In genomic region chr4:29009908-29010307, GRCh38 we compare ENCODE assay signal across 17 cellular contexts.
A peak's percentile ranks its signal among the peaks of the same experiment; 100 is the strongest.
DNase-seq lines count a peak whose midpoint lies in the region; ATAC-seq, FAIRE-seq and TF ChIP-seq lines count a peak whose summit lies in the region.
"Had no signal": no experiment of that assay in that cellular context is flagged by ENCODE, and none has a peak within 500 bp of the region (broad histone marks: within the 10 kb centered on the region; RNA-seq: fewer than 3 reads in every experiment).

No MANE protein-coding gene starts in this region.

- H4K91ac ChIP-seq in H9 (ENCODE audit: insufficient read length, low read depth, low read length) (no peak overlapping the region), H1 (replicated peaks; ENCODE audit: insufficient read length, low read length) (no peak overlapping the region)

- no peak overlapping the region for H3K27ac ChIP-seq in H9 (ENCODE audit: insufficient read length, low read depth, low read length)
- no peak overlapping the region for H3K27ac ChIP-seq in H1 (ENCODE audit: low read depth, low read length)
- no peak overlapping the region for H3K27ac ChIP-seq in small intestine (ENCODE audit: low read depth in 1 of 2, low read length in 1 of 2)
- H3K27ac ChIP-seq: BLaER1 treated with 17β-estradiol and CSF1 and Interleukin-3, amounts not matched to agents 10 nM and 100 nM; GM23248 had no signal

- no CpG with 5 or more reads among the region's 5 CpGs for WGBS in H9 (ENCODE audit: extremely low coverage, insufficient read length, low lambda C conversion rate)
- WGBS in H1 (ENCODE audit: extremely low coverage in 1 of 2, insufficient coverage in 1 of 2, insufficient read length in 1 of 2, insufficient replicate concordance in 2 of 2, low coverage in 1 of 2, low lambda C conversion rate in 2 of 2, missing lambda C conversion rate in 1 of 2), 2 experiments: 72% methylated on average over 5 of the region's 5 CpGs; no CpG with 5 or more reads in 1 of the 2 experiments
- 54 to 56% (median 56%) methylated on average over 5 of the region's 5 CpGs for WGBS in small intestine, 3 donors

- H3K27me3 ChIP-seq in H9 (ENCODE audit: insufficient read depth, low read length): no peaks in the 10 kb centered on the region
- H3K27me3 ChIP-seq in H1 (replicated peaks in 1 of 4; ENCODE audit: control insufficient read depth in 3 of 4, extremely low read depth in 1 of 4, insufficient read depth in 3 of 4, low read length in 3 of 4): no peaks in the 10 kb centered on the region
- H3K27me3 ChIP-seq in small intestine (ENCODE audit: control insufficient read depth in 2 of 2, insufficient read depth in 2 of 2, low read length in 2 of 2): no peaks in the 10 kb centered on the region
- H3K27me3 ChIP-seq: BLaER1 treated with 17β-estradiol and CSF1 and Interleukin-3, amounts not matched to agents 10 nM and 100 nM had no signal

- H2BK20ac ChIP-seq in H9 (ENCODE audit: low read depth, low read length, poor library complexity, severe bottlenecking): no peak overlapping the region
- H2BK20ac ChIP-seq in H1 (ENCODE audit: low read length): no peak overlapping the region

- no peaks in the 10 kb centered on the region; the same call in 1 of the 2 replicates for H3K4me1 ChIP-seq in H9 (ENCODE audit: insufficient read depth, low read length)
- peaks cover 0 to 3% (median 1%) of the 10 kb centered on the region in 4 experiments; a peak in 4 of 7 replicates for H3K4me1 ChIP-seq in H1 (replicated peaks in 1 of 4; ENCODE audit: control insufficient read depth in 3 of 4, insufficient read depth in 4 of 4, low read length in 3 of 4)
- no peaks in the 10 kb centered on the region for H3K4me1 ChIP-seq in small intestine (ENCODE audit: control insufficient read depth in 2 of 2, insufficient read depth in 1 of 2, low read depth in 1 of 2, low read length in 1 of 2)
- H3K4me1 ChIP-seq: BLaER1 treated with 17β-estradiol and CSF1 and Interleukin-3, amounts not matched to agents 10 nM and 100 nM had no signal

- POLR2A ChIA-PET in H1 (lab: Charles Lee; ENCODE audit: partially characterized antibody): no interaction called here

- H3K4me2 ChIP-seq in H9 (ENCODE audit: insufficient read depth, insufficient read length, low read length): no peak overlapping the region
- no peak overlapping the region for H3K4me2 ChIP-seq in H1 (ENCODE audit: insufficient read depth in 1 of 2, low read depth in 2 of 2, low read length in 2 of 2)
- H3K4me2 ChIP-seq: BLaER1 treated with 17β-estradiol and CSF1 and Interleukin-3, amounts not matched to agents 10 nM and 100 nM had no signal

- H3K4me3 Mint-ChIP-seq in H9: no peak overlapping the region
- H3K4me3 Mint-ChIP-seq: B cell; CD8-positive, alpha-beta T cell; IgD-negative memory B cell had no signal

- H3K4me3 ChIP-seq in H1 (ENCODE audit: extremely low read depth in 1 of 4, insufficient read depth in 2 of 4, low read depth in 3 of 4, low read length in 4 of 4) (no peak overlapping the region), small intestine (ENCODE audit: low read depth in 1 of 2, low read length in 2 of 2) (no peak overlapping the region)
- H3K4me3 ChIP-seq: BLaER1 treated with 17β-estradiol and CSF1 and Interleukin-3, amounts not matched to agents 10 nM and 100 nM; GM12878; GM23248 had no signal

- H3K9ac ChIP-seq in H9 (ENCODE audit: extremely low read depth, insufficient read length, low read length) (no peak overlapping the region), H1 (replicated peaks in 1 of 4; ENCODE audit: extremely low read depth in 1 of 4, low read depth in 3 of 4, low read length in 3 of 4) (no peak overlapping the region)
- H3K9ac ChIP-seq: BLaER1 treated with 17β-estradiol and CSF1 and Interleukin-3, amounts not matched to agents 10 nM and 100 nM; GM23248 had no signal

- no peaks in the 10 kb centered on the region for H3K9me3 ChIP-seq in H9 (ENCODE audit: control insufficient read depth, low read depth, low read length)
- no peaks in the 10 kb centered on the region for H3K9me3 ChIP-seq in H1 (ENCODE audit: insufficient read depth in 2 of 2, low read depth in 1 of 2, low read length in 1 of 2)
- H3K9me3 ChIP-seq in small intestine (ENCODE audit: control insufficient read depth, low read depth): no peaks in the 10 kb centered on the region

- FAIRE-seq in H1 (lab: Jason Lieb, UNC) (no peak), small intestine (lab: Jason Lieb, UNC) (no peak)
- FAIRE-seq: GM12878, GM19239, HepG2 had no signal

- H2BK12ac ChIP-seq in H9 (ENCODE audit: insufficient read length, low read depth, low read length) (no peak overlapping the region), H1 (ENCODE audit: low read depth, low read length) (no peak overlapping the region)

- no peak overlapping the region for H3K14ac ChIP-seq in H9 (ENCODE audit: insufficient read depth, low read length)
- no peak overlapping the region for H3K14ac ChIP-seq in H1 (ENCODE audit: insufficient read length)

- H3K4me1 Mint-ChIP-seq in H9: peaks cover 19% of the 10 kb centered on the region in 2 experiments
- H3K4me1 Mint-ChIP-seq: B cell, IgD-negative memory B cell had no signal

- no peak for TF ChIP-seq EP300 in H1 (IDR thresholded peaks at IDR 0.05; ENCODE audit: borderline replicate concordance in 1 of 2, low read depth in 2 of 2, low read length in 2 of 2)

- no peaks in the 10 kb centered on the region; a peak in 1 of 8 replicates for H3K36me3 ChIP-seq in H1 (ENCODE audit: control insufficient read depth in 2 of 4, insufficient read depth in 4 of 4, low read length in 3 of 4)
- no peaks in the 10 kb centered on the region for H3K36me3 ChIP-seq in small intestine (ENCODE audit: control insufficient read depth in 2 of 2, insufficient read depth in 2 of 2, low read length in 2 of 2)
- H3K36me3 ChIP-seq: BLaER1 treated with 17β-estradiol and CSF1 and Interleukin-3, amounts not matched to agents 10 nM and 100 nM had no signal

- H3K79me2 ChIP-seq in H9 (ENCODE audit: insufficient read depth, low read length) (no peaks in the 10 kb centered on the region), H1 (ENCODE audit: control insufficient read depth in 1 of 2, insufficient read depth in 2 of 2, low read length in 2 of 2) (no peaks in the 10 kb centered on the region)

- H3K36me3 Mint-ChIP-seq in H9 (ENCODE audit: insufficient read depth in 1 of 3, low read depth in 3 of 3): peaks cover 0 to 4% (median 0%) of the 10 kb centered on the region in 3 experiments; a peak in 4 of 7 replicates
- H3K36me3 Mint-ChIP-seq: CD8-positive, alpha-beta T cell; IgD-negative memory B cell had no signal

- no peak overlapping the region for H3K23ac ChIP-seq in H9 (ENCODE audit: insufficient read length, low read depth, low read length)
- H3K23ac ChIP-seq in H1 (ENCODE audit: insufficient read length): no peak overlapping the region

- CTCF ChIA-PET in H1 (lab: Charles Lee; ENCODE audit: partially characterized antibody): no interaction called here

- H2BK15ac ChIP-seq in H9 (ENCODE audit: low read depth, low read length): no peak overlapping the region
- H2BK15ac ChIP-seq in H1 (ENCODE audit: low read length): no peak overlapping the region

- no peak overlapping the region for H2AK5ac ChIP-seq in H9 (ENCODE audit: insufficient read length, low read length)
- no peak overlapping the region for H2AK5ac ChIP-seq in H1 (ENCODE audit: low read depth, low read length)

- H2AFZ ChIP-seq in H9 (ENCODE audit: low read length): no peak overlapping the region
- no peak overlapping the region for H2AFZ ChIP-seq in H1 (ENCODE audit: low read length)
- H2AFZ ChIP-seq: GM23248 had no signal

- DNase-seq in H9: peak; percentile 27
- DNase-seq in H1 (ENCODE audit: low read depth in 1 of 2, low spot score in 2 of 2): no peak
- DNase-seq in iPS-NIHi7 (ENCODE audit: extremely low spot score): peak; percentile 20
- DNase-seq in small intestine: no peak
- DNase-seq in ecto neural progenitor cell (ENCODE audit: low spot score): no peak
- DNase-seq: Calu3; CD8-positive, alpha-beta T cell; DMS79 treated with DMSO at 0.1 percent for 48 hours; GM23248; H7 had no signal

- H2BK5ac ChIP-seq in H9 (ENCODE audit: insufficient read length, low read length) (no peak overlapping the region), H1 (ENCODE audit: low read depth, low read length) (no peak overlapping the region)

- H4K5ac ChIP-seq in H9 (ENCODE audit: insufficient read length, low read depth, low read length) (no peak overlapping the region), H1 (ENCODE audit: insufficient read length, low read depth, low read length) (no peak overlapping the region)

- no peak overlapping the region for H4K8ac ChIP-seq in H9 (replicated peaks; ENCODE audit: insufficient read length, low read depth, low read length)
- H4K8ac ChIP-seq in H1 (ENCODE audit: extremely low read depth, insufficient read depth, low read length): no peak overlapping the region

- H2BK120ac ChIP-seq in H9 (ENCODE audit: low read depth, low read length, poor library complexity, severe bottlenecking) (no peak overlapping the region), H1 (replicated peaks; ENCODE audit: low read depth, low read length) (no peak overlapping the region)

- no peaks in the 10 kb centered on the region for H3K79me1 ChIP-seq in H9 (ENCODE audit: insufficient read depth, low read depth, low read length, poor library complexity, severe bottlenecking)
- no peaks in the 10 kb centered on the region for H3K79me1 ChIP-seq in H1 (ENCODE audit: low read depth, low read length)

- H3K23me2 ChIP-seq in H9 (ENCODE audit: insufficient read length, low read depth, low read length, poor library complexity, severe bottlenecking): no peaks in the 10 kb centered on the region
- no peaks in the 10 kb centered on the region; the same call in 1 of the 2 replicates for H3K23me2 ChIP-seq in H1 (ENCODE audit: low read depth, low read length)

- H3K4ac ChIP-seq in H9 (ENCODE audit: low read depth, low read length) (no peak overlapping the region), H1 (replicated peaks; ENCODE audit: insufficient read length, low read depth, low read length) (no peak overlapping the region)

- no peak for ATAC-seq in HG03039 (IDR thresholded peaks at IDR 0.05; ENCODE audit: unreplicated experiment)
- ATAC-seq: CD8-positive, alpha-beta T cell; GM12878; HepG2 had no signal

- TF ChIP-seq POLR2A in H1 (IDR thresholded peaks at IDR 0.05; ENCODE audit: control extremely low read depth in 1 of 2, low read depth in 2 of 2, low read length in 2 of 2): no peak

- H3K9me3 Mint-ChIP-seq in H9: peaks cover 1 to 8% of the 10 kb centered on the region in 2 experiments; a peak in 3 of 5 replicates

- no peak overlapping the region for H3K18ac ChIP-seq in H9 (ENCODE audit: insufficient read length, low read depth, low read length)
- H3K18ac ChIP-seq in H1 (ENCODE audit: extremely low read depth, low read length): no peak overlapping the region

- TF ChIP-seq CTCF in H9 (conservative IDR thresholded peaks at IDR 0.05) (no peak), H1 (IDR thresholded peaks at IDR 0.05; ENCODE audit: control extremely low read depth in 1 of 3, insufficient read depth in 1 of 3, low read depth in 1 of 3, low read length in 3 of 3) (no peak)

- no peak for TF ChIP-seq RAD21 in H1 (IDR thresholded peaks at IDR 0.05 in 1 of 2, conservative IDR thresholded peaks at IDR 0.05 in 1 of 2; ENCODE audit: low read depth in 2 of 2, low read length in 2 of 2)

- H4K20me1 ChIP-seq in H9 (ENCODE audit: control insufficient read depth, insufficient read depth, insufficient read length) (no peaks in the 10 kb centered on the region), H1 (replicated peaks in 1 of 2; ENCODE audit: control insufficient read depth in 1 of 2, insufficient read depth in 2 of 2, low read length in 2 of 2) (no peaks in the 10 kb centered on the region)
- H4K20me1 ChIP-seq: BLaER1 treated with 17β-estradiol and CSF1 and Interleukin-3, amounts not matched to agents 10 nM and 100 nM had no signal

- peak overlapping the region in 1 of 3 experiments; percentile 3; a peak in 2 of 7 replicates for H3K27ac Mint-ChIP-seq in H9
- H3K27ac Mint-ChIP-seq: B cell; CD8-positive, alpha-beta T cell had no signal

- no peak overlapping the region for H3K56ac ChIP-seq in H9 (ENCODE audit: insufficient read length, low read depth, low read length)
- H3K56ac ChIP-seq in H1 (replicated peaks; ENCODE audit: insufficient read length, low read depth, low read length): no peak overlapping the region

- H3T11ph ChIP-seq in H9 (ENCODE audit: low read length): no peak overlapping the region

- H3K27me3 Mint-ChIP-seq in H9 (ENCODE audit: low read depth): peaks cover 11% of the 10 kb centered on the region
- H3K27me3 Mint-ChIP-seq: B cell, IgD-negative memory B cell had no signal

Comparison
In these comparisons a context has a peak if more than half of its experiments do, and no peak if none do; other contexts are left out.
1. DNase-seq: peak in H9 (single experiment) and iPS-NIHi7 (single experiment); none in H1 (0 of 2), small intestine (single experiment) and ecto neural progenitor cell (single experiment).